In genomic region chr17:37488607-37489196, GRCh38 we compare ENCODE assay signal across 1 cellular context.
TF ChIP-seq lines count a peak whose summit lies in the region.

No MANE protein-coding gene starts in this region.

TF ChIP-seq in K562, 482 proteins besides CTCF, POLR2A, EP300 and RAD21 (continued from another document):
- no peak for TF ChIP-seq TSHZ1 (CRISPR knock-in tag; IDR thresholded peaks at IDR 0.05)
- TF ChIP-seq MYNN (IDR thresholded peaks at IDR 0.05) = 0 out of 2 replicates have a peak, but pooled peaks have one; percentile 22
- no peak for TF ChIP-seq MYNN (CRISPR knock-in tag; IDR thresholded peaks at IDR 0.05)
- TF ChIP-seq PPARD (CRISPR knock-in tag; IDR thresholded peaks at IDR 0.05) = no peak
- no peak for TF ChIP-seq MCM7 (IDR thresholded peaks at IDR 0.05)
- TF ChIP-seq ZNF239 (CRISPR knock-in tag; IDR thresholded peaks at IDR 0.05) = no peak
- TF ChIP-seq PHF21A (IDR thresholded peaks at IDR 0.05; ENCODE audit: borderline replicate concordance, low read depth) = no peak
- TF ChIP-seq NCOA1 (IDR thresholded peaks at IDR 0.05; ENCODE audit: low read depth) = no peak
- TF ChIP-seq ZMIZ1 (IDR thresholded peaks at IDR 0.05; ENCODE audit: low read depth in 2 of 2, low read length in 2 of 2) = no peak
- TF ChIP-seq GABPB1 (CRISPR knock-in tag; IDR thresholded peaks at IDR 0.05) = no peak
- 0 out of 4 replicates have a peak, but pooled peaks of 1 of the 2 experiments have one; percentile 3 for TF ChIP-seq KDM1A (IDR thresholded peaks at IDR 0.05)
- TF ChIP-seq KHSRP (IDR thresholded peaks at IDR 0.05) = no peak
- TF ChIP-seq, protein P1, sequence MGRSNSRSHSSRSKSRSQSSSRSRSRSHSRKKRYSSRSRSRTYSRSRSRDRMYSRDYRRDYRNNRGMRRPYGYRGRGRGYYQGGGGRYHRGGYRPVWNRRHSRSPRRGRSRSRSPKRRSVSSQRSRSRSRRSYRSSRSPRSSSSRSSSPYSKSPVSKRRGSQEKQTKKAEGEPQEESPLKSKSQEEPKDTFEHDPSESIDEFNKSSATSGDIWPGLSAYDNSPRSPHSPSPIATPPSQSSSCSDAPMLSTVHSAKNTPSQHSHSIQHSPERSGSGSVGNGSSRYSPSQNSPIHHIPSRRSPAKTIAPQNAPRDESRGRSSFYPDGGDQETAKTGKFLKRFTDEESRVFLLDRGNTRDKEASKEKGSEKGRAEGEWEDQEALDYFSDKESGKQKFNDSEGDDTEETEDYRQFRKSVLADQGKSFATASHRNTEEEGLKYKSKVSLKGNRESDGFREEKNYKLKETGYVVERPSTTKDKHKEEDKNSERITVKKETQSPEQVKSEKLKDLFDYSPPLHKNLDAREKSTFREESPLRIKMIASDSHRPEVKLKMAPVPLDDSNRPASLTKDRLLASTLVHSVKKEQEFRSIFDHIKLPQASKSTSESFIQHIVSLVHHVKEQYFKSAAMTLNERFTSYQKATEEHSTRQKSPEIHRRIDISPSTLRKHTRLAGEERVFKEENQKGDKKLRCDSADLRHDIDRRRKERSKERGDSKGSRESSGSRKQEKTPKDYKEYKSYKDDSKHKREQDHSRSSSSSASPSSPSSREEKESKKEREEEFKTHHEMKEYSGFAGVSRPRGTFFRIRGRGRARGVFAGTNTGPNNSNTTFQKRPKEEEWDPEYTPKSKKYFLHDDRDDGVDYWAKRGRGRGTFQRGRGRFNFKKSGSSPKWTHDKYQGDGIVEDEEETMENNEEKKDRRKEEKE (IDR thresholded peaks at IDR 0.05; ENCODE audit: borderline replicate concordance in 1 of 2, control insufficient read depth in 1 of 2, low read depth in 2 of 2, low read length in 1 of 2) = no peak
- 0 out of 4 replicates have a peak, but pooled peaks have one; percentile 10 to 24 for TF ChIP-seq SIN3A (IDR thresholded peaks at IDR 0.05; ENCODE audit: borderline replicate concordance in 2 of 2, control insufficient read depth in 1 of 2, low read depth in 2 of 2, low read length in 2 of 2)
- no peak for TF ChIP-seq ETV5 (CRISPR knock-in tag; IDR thresholded peaks at IDR 0.05; ENCODE audit: low read depth)
- TF ChIP-seq RBM34 (IDR thresholded peaks at IDR 0.05; ENCODE audit: borderline replicate concordance, insufficient read depth, low read length) = no peak
- TF ChIP-seq, protein P2, sequence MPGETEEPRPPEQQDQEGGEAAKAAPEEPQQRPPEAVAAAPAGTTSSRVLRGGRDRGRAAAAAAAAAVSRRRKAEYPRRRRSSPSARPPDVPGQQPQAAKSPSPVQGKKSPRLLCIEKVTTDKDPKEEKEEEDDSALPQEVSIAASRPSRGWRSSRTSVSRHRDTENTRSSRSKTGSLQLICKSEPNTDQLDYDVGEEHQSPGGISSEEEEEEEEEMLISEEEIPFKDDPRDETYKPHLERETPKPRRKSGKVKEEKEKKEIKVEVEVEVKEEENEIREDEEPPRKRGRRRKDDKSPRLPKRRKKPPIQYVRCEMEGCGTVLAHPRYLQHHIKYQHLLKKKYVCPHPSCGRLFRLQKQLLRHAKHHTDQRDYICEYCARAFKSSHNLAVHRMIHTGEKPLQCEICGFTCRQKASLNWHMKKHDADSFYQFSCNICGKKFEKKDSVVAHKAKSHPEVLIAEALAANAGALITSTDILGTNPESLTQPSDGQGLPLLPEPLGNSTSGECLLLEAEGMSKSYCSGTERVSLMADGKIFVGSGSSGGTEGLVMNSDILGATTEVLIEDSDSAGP (CRISPR knock-in tag; IDR thresholded peaks at IDR 0.05) = no peak
- TF ChIP-seq SMAD2 (IDR thresholded peaks at IDR 0.05; ENCODE audit: low read depth, low read length) = no peak
- no peak for TF ChIP-seq HMGXB4 (CRISPR knock-in tag; IDR thresholded peaks at IDR 0.05)
- no peak for TF ChIP-seq SIX5 (IDR thresholded peaks at IDR 0.05; ENCODE audit: borderline replicate concordance in 1 of 2, insufficient read depth in 1 of 2, low read depth in 1 of 2, low read length in 2 of 2)
- TF ChIP-seq CHD1 (IDR thresholded peaks at IDR 0.05; ENCODE audit: low read length) = no peak
- TF ChIP-seq BACH1 (tag; IDR thresholded peaks at IDR 0.05) = no peak
- TF ChIP-seq CHAMP1 (IDR thresholded peaks at IDR 0.05) = no peak
- TF ChIP-seq ZNF830 (CRISPR knock-in tag; IDR thresholded peaks at IDR 0.05) = no peak
- TF ChIP-seq ZNF280A (IDR thresholded peaks at IDR 0.05; ENCODE audit: low read depth, partially characterized antibody) = no peak
- TF ChIP-seq CBFA2T2 (conservative IDR thresholded peaks at IDR 0.05) = no peak
- TF ChIP-seq ELF4 (CRISPR knock-in tag; IDR thresholded peaks at IDR 0.05) = no peak
- 0 out of 2 replicates have a peak, but pooled peaks have one; percentile 22 for TF ChIP-seq HMBOX1 (IDR thresholded peaks at IDR 0.05)
- TF ChIP-seq ZNF583 (CRISPR knock-in tag; IDR thresholded peaks at IDR 0.05) = no peak
- TF ChIP-seq ZNF740 (CRISPR knock-in tag; IDR thresholded peaks at IDR 0.05) = no peak
- no peak for TF ChIP-seq ZNF740 (tag; IDR thresholded peaks at IDR 0.05)
- TF ChIP-seq HMG20A (CRISPR knock-in tag; conservative IDR thresholded peaks at IDR 0.05) = no peak
- no peak for TF ChIP-seq RBM39 (optimal IDR thresholded peaks at IDR 0.05; ENCODE audit: low read depth, low read length)
- no peak for TF ChIP-seq ZBTB8A (IDR thresholded peaks at IDR 0.05; ENCODE audit: partially characterized antibody)
- no peak for TF ChIP-seq ZBTB7A (IDR thresholded peaks at IDR 0.05; ENCODE audit: borderline replicate concordance, control insufficient read depth, low read depth, low read length)
- no peak for TF ChIP-seq SREBF1 (IDR thresholded peaks at IDR 0.05; ENCODE audit: borderline replicate concordance, low read depth, low read length)
- no peak for TF ChIP-seq MED1 (CRISPR knock-in tag; IDR thresholded peaks at IDR 0.05; ENCODE audit: borderline replicate concordance)
- TF ChIP-seq L3MBTL2 (IDR thresholded peaks at IDR 0.05) = peak; percentile 76; the same call in 1 of the 2 replicates
- TF ChIP-seq MYC (IDR thresholded peaks at IDR 0.05; ENCODE audit: low read depth, low read length) = peak; percentile 63
- no peak for TF ChIP-seq MYC (CRISPR knock-in tag; IDR thresholded peaks at IDR 0.05; ENCODE audit: borderline replicate concordance, low read depth)
